In the genomic region with DNA sequence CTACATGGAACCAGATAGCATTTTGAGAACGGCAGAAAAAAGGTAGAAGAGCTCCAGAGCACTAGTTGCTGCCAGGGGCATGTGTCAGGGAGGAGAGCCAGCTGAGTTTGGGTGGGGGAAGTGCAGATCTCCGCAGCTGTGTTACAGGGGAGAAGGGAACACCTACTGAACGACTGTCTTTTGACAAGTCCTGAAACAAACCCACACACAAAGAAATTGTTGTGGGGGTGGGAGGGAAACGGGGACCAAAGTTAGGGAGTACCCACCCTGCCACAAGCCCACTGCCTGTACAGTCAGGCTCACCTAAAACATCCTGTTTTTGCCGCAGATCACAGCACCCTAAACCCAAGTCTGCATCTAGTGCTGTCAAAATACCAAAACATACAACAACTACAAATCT, we compare ENCODE assay signal across 12 cellular contexts. TPM values are rescaled to one million over a fixed set of nuclear protein-coding genes. Genes with fewer than 3 reads are reported as not detected.
A peak's percentile ranks its signal among the peaks of the same experiment; 100 is the strongest.
DNase-seq lines count a peak whose midpoint lies in the region; ATAC-seq and TF ChIP-seq lines count a peak whose summit lies in the region.
"Had no signal": no experiment of that assay in that cellular context is flagged by ENCODE, and none has a peak within 500 bp of the region (broad histone marks: within the 10 kb centered on the region; RNA-seq: fewer than 3 reads in every experiment).

No MANE protein-coding gene starts in this region.

- CTCF ChIA-PET in CD8-positive, alpha-beta memory T cell (lab: Charles Lee), result interaction anchor here (0.9 to 1.6 kb wide), 3 partner anchors 40 to 74 kb away, joined by 3 to 5 read pairs (median 3); partner anchors contain the start of gene LEF1

- H3K27me3 ChIP-seq in CD8-positive, alpha-beta memory T cell (ENCODE audit: insufficient read depth, low read length, poor library complexity, severe bottlenecking), result no peaks in the 10 kb centered on the region
- H3K27me3 ChIP-seq: left lung had no signal

- ATAC-seq in naive thymus-derived CD8-positive, alpha-beta T cell, result peak; percentile 71 to 86
- no peak for ATAC-seq in GM19452 (IDR thresholded peaks at IDR 0.05; ENCODE audit: unreplicated experiment)
- ATAC-seq: left lung had no signal

- peaks cover 0 to 6% (median 0%) of the 10 kb centered on the region in 3 donors for H3K36me3 Mint-ChIP-seq in CD8-positive, alpha-beta memory T cell
- H3K36me3 Mint-ChIP-seq in naive thymus-derived CD8-positive, alpha-beta T cell, result peaks cover 0 to 76% (median 18%) of the 10 kb centered on the region in 3 donors

- peak in 3 of 5 donors; percentile 55 to 90 (median 63) for DNase-seq in CD8-positive, alpha-beta memory T cell
- DNase-seq in T-helper 22 cell (ENCODE audit: low read depth) (peak; percentile 46), SHP77 treated with DMSO at 0.1 percent for 48 hours (lab: John Stamatoyannopoulos, UW) (no peak), GM10266 (ENCODE audit: extremely low spot score) (no peak), OCI-M1 (lab: John Stamatoyannopoulos, UW) (no peak)
- DNase-seq in activated naive CD4-positive, alpha-beta T cell treated with Interleukin-2 at 50 U/mL for 16 hours, result peak; percentile 46
- peak; percentile 41 to 88 (median 76) for DNase-seq in naive thymus-derived CD8-positive, alpha-beta T cell
- DNase-seq: activated B cell treated with CpG ODN at 0.5 μM for 24 hours, left lung, NCI-H1694 had no signal

- H3K27ac ChIP-seq in CD8-positive, alpha-beta memory T cell (ENCODE audit: low read depth, low read length), result no peak overlapping the region
- H3K27ac ChIP-seq: left lung, prostate gland had no signal

- no peaks in the 10 kb centered on the region for H3K36me3 ChIP-seq in CD8-positive, alpha-beta memory T cell (ENCODE audit: insufficient read depth, low read length)
- H3K36me3 ChIP-seq: left lung, prostate gland had no signal

- peak overlapping the region; percentile 41 to 97 (median 80) for H3K27ac Mint-ChIP-seq in CD8-positive, alpha-beta memory T cell
- peak overlapping the region; percentile 68 to 98 (median 94) for H3K27ac Mint-ChIP-seq in naive thymus-derived CD8-positive, alpha-beta T cell
- H3K27ac Mint-ChIP-seq: activated B cell treated with CpG ODN at 0.5 μM for 24 hours had no signal

- peaks cover 0 to 5% of the 10 kb centered on the region in 2 donors for H3K27me3 Mint-ChIP-seq in CD8-positive, alpha-beta memory T cell
- H3K27me3 Mint-ChIP-seq in naive thymus-derived CD8-positive, alpha-beta T cell, result no peaks in the 10 kb centered on the region

- H3K4me1 ChIP-seq in CD8-positive, alpha-beta memory T cell (ENCODE audit: insufficient read depth, low read length), result peaks cover 100% of the 10 kb centered on the region
- H3K4me1 ChIP-seq: left lung, prostate gland had no signal

- peaks cover 89 to 100% (median 98%) of the 10 kb centered on the region in 3 donors for H3K4me1 Mint-ChIP-seq in CD8-positive, alpha-beta memory T cell
- H3K4me1 Mint-ChIP-seq in naive thymus-derived CD8-positive, alpha-beta T cell, result peaks cover 61 to 100% (median 96%) of the 10 kb centered on the region in 4 donors

- POLR2A ChIA-PET in CD8-positive, alpha-beta memory T cell (lab: Charles Lee), result interaction anchor here (0.6 to 0.8 kb wide), 2 partner anchors 26 to 55 kb away, joined by 3 read pairs; partner anchors contain the start of gene LEF1
- POLR2A ChIA-PET in naive thymus-derived CD8-positive, alpha-beta T cell (lab: Charles Lee), result interaction anchor here (0.6 to 15.6 kb wide), 20 partner anchors 10 to 242 kb away, joined by 3 to 206 read pairs (median 6); partner anchors contain the start of gene LEF1

- H3K4me3 ChIP-seq in CD8-positive, alpha-beta memory T cell (ENCODE audit: low read length), result peak overlapping the region; percentile 40
- H3K4me3 ChIP-seq: left lung, prostate gland had no signal

- no peak for TF ChIP-seq CTCF in GM10266 (IDR thresholded peaks at IDR 0.05; ENCODE audit: control insufficient read depth, insufficient read depth, low read depth, missing control alignments)

- H3K9me3 ChIP-seq in CD8-positive, alpha-beta memory T cell (ENCODE audit: low read length), result no peaks in the 10 kb centered on the region
- H3K9me3 ChIP-seq: left lung, prostate gland had no signal

- H3K9me3 Mint-ChIP-seq in CD8-positive, alpha-beta memory T cell, result no peaks in the 10 kb centered on the region
- H3K9me3 Mint-ChIP-seq in naive thymus-derived CD8-positive, alpha-beta T cell, result no peaks in the 10 kb centered on the region
- H3K9me3 Mint-ChIP-seq: activated B cell treated with CpG ODN at 0.5 μM for 24 hours had no signal

- H3K4me3 Mint-ChIP-seq in CD8-positive, alpha-beta memory T cell, result peak overlapping the region; percentile 5 to 79 (median 71)
- H3K4me3 Mint-ChIP-seq in naive thymus-derived CD8-positive, alpha-beta T cell, result peak overlapping the region; percentile 41 to 87 (median 77)
- H3K4me3 Mint-ChIP-seq: activated B cell treated with CpG ODN at 0.5 μM for 24 hours had no signal

RNA-seq across cellular contexts. Expression of gene LEF1, which starts 55.5 kb away (rescaled TPM):
- 10 to 100 TPM; 53.2 to 55.1 TPM for total RNA-seq in CD8-positive, alpha-beta memory T cell
- 230 TPM for polyA plus RNA-seq in CD8-positive, alpha-beta memory T cell
- total RNA-seq in naive thymus-derived CD8-positive, alpha-beta T cell, result 100 to 1,000 TPM; 828 to 859 TPM
- polyA plus RNA-seq in naive thymus-derived CD8-positive, alpha-beta T cell, result 100 to 1,000 TPM; 400 to 836 (median 554) TPM

Comparison
In these comparisons a context has a peak if more than half of its experiments do, and no peak if none do; other contexts are left out.
1. DNase-seq: peak in CD8-positive, alpha-beta memory T cell (3 of 5), T-helper 22 cell (single experiment), activated naive CD4-positive, alpha-beta T cell treated with Interleukin-2 at 50 U/mL for 16 hours (single experiment) and naive thymus-derived CD8-positive, alpha-beta T cell (10 of 10); none in SHP77 treated with DMSO at 0.1 percent for 48 hours (single experiment), GM10266 (single experiment) and OCI-M1 (single experiment).
2. RNA of gene LEF1, which starts 55.5 kb away (total RNA-seq): 828 to 859 TPM in naive thymus-derived CD8-positive, alpha-beta T cell; 53.2 to 55.1 TPM in CD8-positive, alpha-beta memory T cell; every median in the first group is over 10 times any median in the second.